In the genomic region with DNA sequence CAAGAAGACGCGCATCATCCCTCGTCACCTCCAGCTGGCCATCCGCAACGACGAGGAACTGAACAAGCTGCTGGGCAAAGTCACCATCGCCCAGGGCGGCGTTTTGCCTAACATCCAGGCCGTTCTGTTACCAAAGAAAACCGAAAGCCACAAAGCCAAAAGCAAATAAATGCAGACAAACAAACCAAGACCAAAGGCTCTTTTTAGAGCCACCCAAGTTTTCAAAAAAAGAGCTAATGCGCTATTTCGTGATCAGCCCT, we compare ENCODE assay signal across 7 cellular contexts. TPM values are rescaled to one million over a fixed set of nuclear protein-coding genes. Genes with fewer than 3 reads are reported as not detected.
DNase-seq lines count a peak whose midpoint lies in the region; ATAC-seq, FAIRE-seq and TF ChIP-seq lines count a peak whose summit lies in the region.
"Not testable (repeated sequence)": the region's sequence is repeated elsewhere in the genome, so short reads cannot be mapped to it uniquely, and the experiment has no call there.
"Had no signal": no experiment of that assay in that cellular context is flagged by ENCODE, and none has a peak within 500 bp of the region (broad histone marks: within the 10 kb centered on the region; RNA-seq: fewer than 3 reads in every experiment).

No MANE protein-coding gene starts in this region.

- not testable (repeated sequence) for H3K9me3 ChIP-seq in right atrium auricular region; neuron (ENCODE audit: low read length); upper lobe of right lung

- TF ChIP-seq POLR2A in GM12891 (IDR thresholded peaks at IDR 0.05; ENCODE audit: low read depth, low read length) = 0 out of 2 replicates have a peak, but pooled peaks have one; percentile 65
- not testable (repeated sequence) for TF ChIP-seq POLR2A in NB4 (IDR thresholded peaks at IDR 0.05; ENCODE audit: extremely low read depth, insufficient read length)

- not testable (repeated sequence) for H3K27me3 ChIP-seq in right atrium auricular region; neuron (ENCODE audit: insufficient read depth, low read length); upper lobe of right lung

- not testable (repeated sequence) for FAIRE-seq in GM12891 (lab: Jason Lieb, UNC)

- not testable (repeated sequence) for TF ChIP-seq CTCF in NB4 (IDR thresholded peaks at IDR 0.05; ENCODE audit: low read depth, low read length); right atrium auricular region (IDR thresholded peaks at IDR 0.05); upper lobe of right lung (IDR thresholded peaks at IDR 0.05)

- not testable (repeated sequence) for DNase-seq in GM12891 (ENCODE audit: insufficient read length, low spot score); NB4 (ENCODE audit: low read depth); right atrium auricular region (ENCODE audit: low spot score); upper lobe of right lung
- peak; percentile 16 for DNase-seq in brain pericyte (ENCODE audit: low read depth, low spot score)

- not testable (repeated sequence) for H2AFZ ChIP-seq in neuron (ENCODE audit: low read depth, low read length)

- H3K36me3 ChIP-seq in right atrium auricular region; neuron (ENCODE audit: insufficient read depth, low read length); upper lobe of right lung: not testable (repeated sequence)

- H3K4me3 ChIP-seq in NB4 (ENCODE audit: low read depth, low read length) = peak overlapping the region; percentile 83
- H3K4me3 ChIP-seq in right atrium auricular region = peak overlapping the region; percentile 64 to 66
- H3K4me3 ChIP-seq in neuron (ENCODE audit: low read length) = peak overlapping the region; percentile 62
- peak overlapping the region; percentile 64 for H3K4me3 ChIP-seq in upper lobe of right lung

- H3K4me1 ChIP-seq in right atrium auricular region (peaks cover 0 to 19% of the 10 kb centered on the region in 2 donors), neuron (ENCODE audit: insufficient read depth, low read length) (peaks cover 19% of the 10 kb centered on the region), upper lobe of right lung (peaks cover 18% of the 10 kb centered on the region)

- ATAC-seq in upper lobe of right lung = not testable (repeated sequence)

- peak overlapping the region; percentile 95 to 99 for H3K27ac ChIP-seq in right atrium auricular region
- peak overlapping the region; percentile 100 for H3K27ac ChIP-seq in upper lobe of right lung

- intact Hi-C loops in upper lobe of right lung (cut with DNase I) = not testable (repeated sequence)

TF ChIP-seq in GM12891, 5 proteins besides CTCF, POLR2A, EP300 and RAD21:
- TF ChIP-seq POLR2AphosphoS5 (IDR thresholded peaks at IDR 0.05; ENCODE audit: low read depth, low read length) = peak; percentile 4; the same call in 1 of the 2 replicates

RNA-seq across cellular contexts. Expression of a gene that starts 12.2 kb away (rescaled TPM):
- 15.7 TPM for polyA plus RNA-seq in GM12891 (2012; ENCODE audit: low read depth, missing spikeins)
- total RNA-seq in right atrium auricular region (10 to 100 TPM; 26.3 to 28.0 TPM), upper lobe of right lung (16.5 TPM)

RNA-seq across cellular contexts. Expression of a gene that starts 30.5 kb away (rescaled TPM):
- polyA plus RNA-seq in GM12891 (2012; ENCODE audit: low read depth, missing spikeins) = 6.9 TPM
- total RNA-seq in right atrium auricular region (1 to 10 TPM; 1.0 to 6.3 TPM), upper lobe of right lung (1.7 TPM)
- total RNA-seq: MCF 10A had no signal

RNA-seq across cellular contexts. Expression of a gene that starts 40.5 kb away (rescaled TPM):
- 52.4 TPM for polyA plus RNA-seq in GM12891 (2012; ENCODE audit: low read depth, missing spikeins)
- 10 to 100 TPM in 1 of 2 donors, 1 to 10 TPM in 1; 5.7 to 12.3 TPM for total RNA-seq in right atrium auricular region
- 44.5 TPM for total RNA-seq in upper lobe of right lung

RNA-seq across cellular contexts. Expression of a gene that starts 49.6 kb away (rescaled TPM):
- polyA plus RNA-seq in GM12891 (2012; ENCODE audit: low read depth, missing spikeins) = 0.73 TPM
- total RNA-seq in right atrium auricular region = 1 to 10 TPM; 1.6 to 9.6 TPM
- 17.1 TPM for total RNA-seq in upper lobe of right lung
